18 cellular contexts compared by ENCODE assay signal in the genomic region with DNA sequence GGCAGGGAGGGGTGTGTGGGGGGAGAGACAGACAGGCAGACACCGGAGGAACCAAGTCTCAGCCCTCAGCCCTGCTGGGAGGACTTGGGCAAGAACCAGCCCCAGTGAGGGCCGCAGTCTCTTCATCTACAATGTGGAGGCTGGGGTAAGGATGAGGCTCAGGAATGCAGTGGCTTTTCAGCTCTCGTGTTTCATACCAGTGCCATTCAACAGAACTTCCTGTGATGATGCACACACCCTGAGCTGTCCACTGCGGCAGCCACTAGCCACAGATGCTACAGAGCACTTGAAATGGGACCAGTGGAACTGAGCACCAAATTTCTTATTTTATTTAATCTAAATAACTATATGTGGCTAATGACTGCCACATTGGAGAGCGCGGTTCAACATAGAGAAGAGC. TPM values are rescaled to one million over a fixed set of nuclear protein-coding genes. Genes with fewer than 3 reads are reported as not detected.
A peak's percentile ranks its signal among the peaks of the same experiment; 100 is the strongest.
DNase-seq lines count a peak whose midpoint lies in the region; ATAC-seq and TF ChIP-seq lines count a peak whose summit lies in the region.
"Had no signal": no experiment of that assay in that cellular context is flagged by ENCODE, and none has a peak within 500 bp of the region (broad histone marks: within the 10 kb centered on the region; RNA-seq: fewer than 3 reads in every experiment).

No MANE protein-coding gene starts in this region.

- no TSS peak for BruUV-seq in PC-3 (replicated peaks; lab: Mats Ljungman, UMichigan)

- CTCF ChIA-PET in PC-3 (lab: Charles Lee): no interaction called here

- no peak overlapping the region for H3K4me3 ChIP-seq in PC-3 (ENCODE audit: low read length)
- H3K4me3 ChIP-seq: BLaER1, mucosa of descending colon had no signal

- no peaks in the 10 kb centered on the region for H3F3A ChIP-seq in PC-3 (ENCODE audit: low read length, unreplicated experiment)

- no peak for TF ChIP-seq CTCF in PC-3 (conservative IDR thresholded peaks at IDR 0.05; ENCODE audit: low read depth, low read length)
- no peak for TF ChIP-seq CTCF in GM10266 (IDR thresholded peaks at IDR 0.05; ENCODE audit: control insufficient read depth, insufficient read depth, low read depth, missing control alignments)

- intact Hi-C loops in PC-3 (cut with micrococcal nuclease): no loop called here

- no peaks in the 10 kb centered on the region for H3K9me3 ChIP-seq in PC-3 (ENCODE audit: low read length)
- H3K9me3 ChIP-seq: BLaER1, mucosa of descending colon had no signal

- no peak overlapping the region for H3K4me3 Mint-ChIP-seq in T-helper 2 cell treated with Interferon-gamma antibody and Interleukin-4, amounts not matched to agents 5 μg/mL and 100 μg/mL, for 36 hours
- H3K4me3 Mint-ChIP-seq: central memory CD8-positive, alpha-beta T cell had no signal

- H3K79me2 ChIP-seq in PC-3 (ENCODE audit: low read length): no peaks in the 10 kb centered on the region

- no peak overlapping the region for H3K9ac ChIP-seq in PC-3 (ENCODE audit: low read length)
- H3K9ac ChIP-seq: BLaER1 had no signal

- H3K36me3 ChIP-seq in PC-3 (ENCODE audit: low read depth, low read length): no peaks in the 10 kb centered on the region
- H3K36me3 ChIP-seq: BLaER1 had no signal

- POLR2A ChIA-PET in PC-3 (lab: Charles Lee; ENCODE audit: unreplicated experiment): no interaction called here

- no peaks in the 10 kb centered on the region for H3K9me2 ChIP-seq in PC-3 (replicated peaks; ENCODE audit: low read length)

- no peak overlapping the region for H2AFZ ChIP-seq in PC-3 (ENCODE audit: low read length)

- H3K27ac Mint-ChIP-seq in T-helper 2 cell treated with Interferon-gamma antibody and Interleukin-4, amounts not matched to agents 5 μg/mL and 100 μg/mL, for 36 hours: no peak overlapping the region

- H3K27me3 ChIP-seq in PC-3 (ENCODE audit: low read length): peaks cover 32% of the 10 kb centered on the region
- H3K27me3 ChIP-seq: BLaER1 had no signal

- no peaks in the 10 kb centered on the region for H3K36me3 Mint-ChIP-seq in T-helper 2 cell treated with Interferon-gamma antibody and Interleukin-4, amounts not matched to agents 5 μg/mL and 100 μg/mL, for 36 hours (ENCODE audit: low read depth)

- H4K20me1 ChIP-seq in PC-3 (ENCODE audit: low read length): no peaks in the 10 kb centered on the region
- H4K20me1 ChIP-seq: BLaER1 had no signal

- H3K4me2 ChIP-seq in PC-3 (ENCODE audit: low read length): no peak overlapping the region
- H3K4me2 ChIP-seq: BLaER1 had no signal

- no peaks in the 10 kb centered on the region for H3K4me1 Mint-ChIP-seq in T-helper 2 cell treated with Interferon-gamma antibody and Interleukin-4, amounts not matched to agents 5 μg/mL and 100 μg/mL, for 36 hours (ENCODE audit: low read depth)
- H3K4me1 Mint-ChIP-seq: central memory CD8-positive, alpha-beta T cell had no signal

- peak; percentile 76 for ATAC-seq in PC-3
- no peak for ATAC-seq in HG02588 (IDR thresholded peaks at IDR 0.05; ENCODE audit: unreplicated experiment)
- ATAC-seq: esophagus mucosa, mucosa of descending colon had no signal

- H3K4me1 ChIP-seq in PC-3 (ENCODE audit: insufficient read depth, low read length): no peaks in the 10 kb centered on the region

- no peaks in the 10 kb centered on the region for H3K9me3 Mint-ChIP-seq in T-helper 2 cell treated with Interferon-gamma antibody and Interleukin-4, amounts not matched to agents 5 μg/mL and 100 μg/mL, for 36 hours
- H3K9me3 Mint-ChIP-seq: central memory CD8-positive, alpha-beta T cell had no signal

- H3K27me3 Mint-ChIP-seq in T-helper 2 cell treated with Interferon-gamma antibody and Interleukin-4, amounts not matched to agents 5 μg/mL and 100 μg/mL, for 36 hours (ENCODE audit: low read depth): peaks cover 9% of the 10 kb centered on the region

- H3K27ac ChIP-seq in PC-3 (ENCODE audit: low read length): no peak overlapping the region
- H3K27ac ChIP-seq: BLaER1 had no signal

- DNase-seq in Daoy (ENCODE audit: low read depth) (peak; percentile 83), PC-3 (peak; percentile 41), dedifferentiated amniotic fluid mesenchymal stem cell (ENCODE audit: extremely low spot score) (peak; percentile 44), myocyte (ENCODE audit: low read depth) (peak; percentile 66), NCI-H2171 treated with DMSO at 0.1 percent for 48 hours (lab: John Stamatoyannopoulos, UW) (no peak), GM10266 (ENCODE audit: extremely low spot score) (no peak)
- DNase-seq in T-helper 2 cell treated with Interferon-gamma antibody and Interleukin-4, amounts not matched to agents 5 μg/mL and 100 μg/mL, for 36 hours (ENCODE audit: low spot score): no peak
- DNase-seq: activated CD4-positive, alpha-beta T cell treated with anti-CD3 and anti-CD28 coated beads, Interleukin-2, amount 50 U/mL, for 48 hours; activated gamma-delta T cell treated with Interleukin-2 at 50 U/mL for 16 hours; DND-41; H7; MM.1S; mucosa of descending colon; stimulated activated CD4-positive, alpha-beta T cell treated with anti-CD3 and anti-CD28 coated beads, Interleukin-1b, Interleukin-23, amount 100 ng/mL, for 48 hours had no signal

RNA-seq across cellular contexts. Expression of gene CAMK2A, which starts 10.7 kb away (rescaled TPM):
- total RNA-seq in Daoy (2014; rRNA removed; shearing (Covaris generic)): 0.23 TPM in 1 of 2 replicates, not detected in the other
- total RNA-seq in PC-3 (2014; rRNA removed) (0.15 TPM in 1 of 2 replicates, not detected in the other), myocyte (5.0 and 8.6 TPM in 2 replicates)
- polyA plus RNA-seq in myocyte (2012): 3.0 TPM

RNA-seq across cellular contexts. Expression of gene ARSI, which starts 23.8 kb away (rescaled TPM):
- 4.5 and 9.4 TPM in 2 replicates for total RNA-seq in Daoy (2014; rRNA removed; shearing (Covaris generic))
- total RNA-seq in PC-3 (2014; rRNA removed): 5.9 and 6.3 TPM in 2 replicates
- 1.7 and 2.4 TPM in 2 replicates for total RNA-seq in myocyte
- polyA plus RNA-seq in myocyte (2012): 1.1 TPM

Comparison
In these comparisons a context has a peak if more than half of its experiments do, and no peak if none do; other contexts are left out.
1. DNase-seq: peak in Daoy (single experiment), PC-3 (single experiment), dedifferentiated amniotic fluid mesenchymal stem cell (single experiment) and myocyte (single experiment); none in NCI-H2171 treated with DMSO at 0.1 percent for 48 hours (single experiment), GM10266 (single experiment) and T-helper 2 cell treated with Interferon-gamma antibody and Interleukin-4, amounts not matched to agents 5 μg/mL and 100 μg/mL, for 36 hours (single experiment).